1 cellular context compared by ENCODE assay signal in genomic region chr17:50841949-50842354, GRCh38.
TF ChIP-seq lines count a peak whose summit lies in the region.

No MANE protein-coding gene starts in this region.

TF ChIP-seq in HepG2, 621 proteins besides CTCF, POLR2A, EP300 and RAD21 (continued from another document):
- TF ChIP-seq POGK (CRISPR knock-in tag; conservative IDR thresholded peaks at IDR 0.05) (no peak), ZGPAT (CRISPR knock-in tag; IDR thresholded peaks at IDR 0.05) (0 out of 2 replicates have a peak, but pooled peaks have one; percentile 38), ZNF503 (CRISPR knock-in tag; IDR thresholded peaks at IDR 0.05) (no peak), HNRNPK (IDR thresholded peaks at IDR 0.05; ENCODE audit: low read depth, low read length, poor library complexity, severe bottlenecking) (peak; percentile 52), ARID5B (CRISPR knock-in tag; IDR thresholded peaks at IDR 0.05) (peak; percentile 32; the same call in 1 of the 2 replicates), XRCC5 (optimal IDR thresholded peaks at IDR 0.05; ENCODE audit: low read length) (peak; percentile 59), PLSCR1 (CRISPR knock-in tag; IDR thresholded peaks at IDR 0.05; ENCODE audit: borderline replicate concordance) (no peak), GATAD2A (CRISPR knock-in tag; IDR thresholded peaks at IDR 0.05) (peak; percentile 49), ZBTB4 (CRISPR knock-in tag; IDR thresholded peaks at IDR 0.05; ENCODE audit: borderline replicate concordance) (no peak), ZNF124 (CRISPR knock-in tag; IDR thresholded peaks at IDR 0.05) (no peak), NCOA1 (CRISPR knock-in tag; IDR thresholded peaks at IDR 0.05) (no peak), DRAP1 (CRISPR knock-in tag; IDR thresholded peaks at IDR 0.05) (peak; percentile 39; the same call in 1 of the 2 replicates), NFIB (CRISPR knock-in tag; IDR thresholded peaks at IDR 0.05; ENCODE audit: borderline replicate concordance) (no peak), NFIC (IDR thresholded peaks at IDR 0.05; ENCODE audit: low read length) (no peak), THRA (CRISPR knock-in tag; IDR thresholded peaks at IDR 0.05; ENCODE audit: borderline replicate concordance) (no peak), ZNF569 (CRISPR knock-in tag; IDR thresholded peaks at IDR 0.05; ENCODE audit: borderline replicate concordance) (no peak), DDIT3 (CRISPR knock-in tag; IDR thresholded peaks at IDR 0.05) (no peak), IRF9 (CRISPR knock-in tag; IDR thresholded peaks at IDR 0.05; ENCODE audit: borderline replicate concordance) (no peak), CCDC6 (CRISPR knock-in tag; IDR thresholded peaks at IDR 0.05) (0 out of 2 replicates have a peak, but pooled peaks have one; percentile 16), ZNF121 (CRISPR knock-in tag; IDR thresholded peaks at IDR 0.05) (no peak), ZNF251 (CRISPR knock-in tag; IDR thresholded peaks at IDR 0.05) (no peak), HOMEZ (CRISPR knock-in tag; IDR thresholded peaks at IDR 0.05; ENCODE audit: low read depth) (0 out of 2 replicates have a peak, but pooled peaks have one; percentile 21)
